Comparison of ENCODE assay signal across 15 cellular contexts in genomic region chr1:202619528-202619927, GRCh38.
"Had no signal": no experiment of that assay in that cellular context is flagged by ENCODE, and none has a peak within 500 bp of the region (broad histone marks: within the 10 kb centered on the region; RNA-seq: fewer than 3 reads in every experiment).

No MANE protein-coding gene starts in this region.

- H3K36me3 ChIP-seq: cardiac muscle cell, esophagus squamous epithelium, ovary had no signal

- H3K27me3 ChIP-seq: cardiac muscle cell, ovary had no signal

- ATAC-seq: activated T-helper 17 cell treated with anti-CD3 and anti-CD28 coated beads, Interleukin-2, amount 50 U/mL, for 72 hours; T-cell had no signal

- DNase-seq: activated CD4-positive, alpha-beta T cell treated with anti-CD3 and anti-CD28 coated beads, Interleukin-2, amount 50 U/mL, for 48 hours; activated naive CD4-positive, alpha-beta T cell treated with anti-CD3 and anti-CD28 coated beads for 36 hours; esophagus squamous epithelium; hippocampal formation; kidney; stimulated activated CD4-positive, alpha-beta T cell treated with anti-CD3 and anti-CD28 coated beads, Interleukin-4, amount 100 ng/mL, for 24 hours; stimulated activated naive CD4-positive, alpha-beta T cell; substantia nigra; T-cell; T-helper 9 cell had no signal

- H3K27ac ChIP-seq: cardiac muscle cell, SK-N-MC had no signal

- H3K4me3 ChIP-seq: cardiac muscle cell, esophagus squamous epithelium, lung, ovary, SK-N-MC had no signal

- H3K9me3 ChIP-seq: esophagus squamous epithelium, ovary had no signal
